2 cellular contexts compared by ENCODE assay signal in genomic region chr15:47622058-47622457, GRCh38.
TF ChIP-seq lines count a peak whose summit lies in the region.

No MANE protein-coding gene starts in this region.

TF ChIP-seq in HepG2, 621 proteins besides CTCF, POLR2A, EP300 and RAD21 (continued from another document):
- no peak for TF ChIP-seq BCL6 (CRISPR knock-in tag; IDR thresholded peaks at IDR 0.05)
- TF ChIP-seq ZNF879 (CRISPR knock-in tag; IDR thresholded peaks at IDR 0.05) = no peak
- TF ChIP-seq IRX3 (CRISPR knock-in tag; IDR thresholded peaks at IDR 0.05; ENCODE audit: borderline replicate concordance, low read depth) = no peak
- TF ChIP-seq TCF7 (IDR thresholded peaks at IDR 0.05; ENCODE audit: low read depth) = no peak

TF ChIP-seq in K562, 482 proteins besides CTCF, POLR2A, EP300 and RAD21 (continued from another document):
- TF ChIP-seq NKRF (IDR thresholded peaks at IDR 0.05; ENCODE audit: borderline replicate concordance) (no peak), MAFG (tag; conservative IDR thresholded peaks at IDR 0.05) (peak; percentile 49), ZNF431 (CRISPR knock-in tag; IDR thresholded peaks at IDR 0.05) (no peak), MAFF (IDR thresholded peaks at IDR 0.05; ENCODE audit: low read length) (peak; percentile 44), ARID4B (CRISPR knock-in tag; IDR thresholded peaks at IDR 0.05) (no peak), COPS2 (conservative IDR thresholded peaks at IDR 0.05) (no peak), ELK3 (CRISPR knock-in tag; IDR thresholded peaks at IDR 0.05) (no peak), RBFOX2 (IDR thresholded peaks at IDR 0.05; ENCODE audit: low read depth, low read length) (no peak), CBFB (CRISPR knock-in tag; IDR thresholded peaks at IDR 0.05) (no peak), GTF2E2 (tag; IDR thresholded peaks at IDR 0.05) (no peak), ZNF316 (IDR thresholded peaks at IDR 0.05) (peak; percentile 46), STAT5B (CRISPR knock-in tag; IDR thresholded peaks at IDR 0.05) (no peak), ZNF143 (CRISPR knock-in tag; IDR thresholded peaks at IDR 0.05) (no peak), TEAD4 (IDR thresholded peaks at IDR 0.05; ENCODE audit: low read length) (no peak), TEAD4 (CRISPR knock-in tag; IDR thresholded peaks at IDR 0.05; ENCODE audit: borderline replicate concordance) (no peak), C11orf30 (IDR thresholded peaks at IDR 0.05; ENCODE audit: low read depth) (0 out of 2 replicates have a peak, but pooled peaks have one; percentile 18), FUS (optimal IDR thresholded peaks at IDR 0.05; ENCODE audit: low read depth, low read length) (no peak), HNRNPK (IDR thresholded peaks at IDR 0.05; ENCODE audit: low read depth, low read length, poor library complexity, severe bottlenecking) (no peak), MXI1 (IDR thresholded peaks at IDR 0.05; ENCODE audit: low read depth, low read length) (no peak), TRIM28 (IDR thresholded peaks at IDR 0.05) (no peak), ZNF324 (CRISPR knock-in tag; IDR thresholded peaks at IDR 0.05) (no peak), NUFIP1 (IDR thresholded peaks at IDR 0.05; ENCODE audit: partially characterized antibody) (no peak)
